Comparison of ENCODE assay signal across 9 cellular contexts in genomic region chr1:89547563-89548485, GRCh38. TPM values are rescaled to one million over a fixed set of nuclear protein-coding genes. Genes with fewer than 3 reads are reported as not detected.
DNase-seq lines count a peak whose midpoint lies in the region; TF ChIP-seq lines count a peak whose summit lies in the region.
"Had no signal": no experiment of that assay in that cellular context is flagged by ENCODE, and none has a peak within 500 bp of the region (broad histone marks: within the 10 kb centered on the region; RNA-seq: fewer than 3 reads in every experiment).

No MANE protein-coding gene starts in this region.

- DNase-seq in MCF 10A (ENCODE audit: unreplicated experiment) (peak; percentile 88), breast epithelium (ENCODE audit: low spot score in 2 of 2) (no peak), fibroblast of peridontal ligament (ENCODE audit: extremely low read depth) (peak; percentile 66), NCI-H2227 (lab: John Stamatoyannopoulos, UW; ENCODE audit: unreplicated experiment) (no peak), testis (no peak), HFFc6 (no peak)
- DNase-seq: naive thymus-derived CD4-positive, alpha-beta T cell had no signal

- H3K36me3 Mint-ChIP-seq in MCF 10A (ENCODE audit: insufficient read depth, unreplicated experiment), result peaks cover 5% of the 10 kb centered on the region
- H3K36me3 Mint-ChIP-seq in HFFc6 (ENCODE audit: low read depth), result no peaks in the 10 kb centered on the region

- TF ChIP-seq CTCF in MCF 10A (IDR thresholded peaks at IDR 0.05; ENCODE audit: unreplicated experiment) (no peak), breast epithelium (IDR thresholded peaks at IDR 0.05) (no peak), OCI-LY3 (IDR thresholded peaks at IDR 0.05; ENCODE audit: low read depth, low read length) (no peak), testis (IDR thresholded peaks at IDR 0.05) (no peak), HFFc6 (IDR thresholded peaks at IDR 0.05) (no peak)

- no peaks in the 10 kb centered on the region for H3K27me3 ChIP-seq in breast epithelium
- H3K27me3 ChIP-seq in OCI-LY3 (ENCODE audit: low read depth, low read length), result no peaks in the 10 kb centered on the region
- no peaks in the 10 kb centered on the region for H3K27me3 ChIP-seq in testis

- CTCF ChIA-PET in MCF 10A (lab: Yijun Ruan, JAX), result no interaction called here

- H2AFZ ChIP-seq in OCI-LY3 (ENCODE audit: low read depth, low read length), result no peak overlapping the region

- H3K4me2 ChIP-seq in OCI-LY3 (ENCODE audit: low read length), result peak overlapping the region; percentile 46

- H3K9ac ChIP-seq in OCI-LY3 (ENCODE audit: low read length), result peak overlapping the region; percentile 37

- peaks cover 0 to 7% of the 10 kb centered on the region in 2 donors for H3K4me1 ChIP-seq in breast epithelium
- H3K4me1 ChIP-seq in OCI-LY3 (ENCODE audit: low read length), result peaks cover 40% of the 10 kb centered on the region
- peaks cover 8% of the 10 kb centered on the region for H3K4me1 ChIP-seq in testis

- WGBS in testis, 2 donors, result 60 to 62% methylated on average over 3 of the region's 3 CpGs

- H4K20me1 ChIP-seq in OCI-LY3 (ENCODE audit: insufficient read depth, low read length), result no peaks in the 10 kb centered on the region

- H3K4me1 Mint-ChIP-seq in MCF 10A (ENCODE audit: insufficient read depth, unreplicated experiment) (peaks cover 40% of the 10 kb centered on the region), HFFc6 (ENCODE audit: low read depth) (no peaks in the 10 kb centered on the region)

- no peaks in the 10 kb centered on the region for H3K27me3 Mint-ChIP-seq in MCF 10A (ENCODE audit: insufficient read depth, unreplicated experiment)
- peaks cover 6% of the 10 kb centered on the region; the same call in 1 of the 2 replicates for H3K27me3 Mint-ChIP-seq in HFFc6 (ENCODE audit: insufficient read depth)
- H3K27me3 Mint-ChIP-seq: naive thymus-derived CD4-positive, alpha-beta T cell had no signal

- H3K79me2 ChIP-seq in OCI-LY3 (ENCODE audit: low read length), result peaks cover 18% of the 10 kb centered on the region

- H3K9me3 ChIP-seq in breast epithelium (no peaks in the 10 kb centered on the region), OCI-LY3 (ENCODE audit: insufficient read depth, low read length) (no peaks in the 10 kb centered on the region), testis (no peaks in the 10 kb centered on the region)

- H3K4me3 Mint-ChIP-seq in MCF 10A (ENCODE audit: unreplicated experiment) (no peak overlapping the region), HFFc6 (no peak overlapping the region)
- H3K4me3 Mint-ChIP-seq: naive thymus-derived CD4-positive, alpha-beta T cell had no signal

- intact Hi-C loops in MCF 10A (cut with micrococcal nuclease) (loop anchor here (2.0 kb wide), 1 partner anchor 23 kb away; the partner anchor contains the start of gene LRRC8B), breast epithelium (cut with DNase I; ENCODE audit: low total_unique reads) (no loop called here), testis (cut with DNase I; ENCODE audit: low total_unique reads) (no loop called here)

- TF ChIP-seq POLR2A in breast epithelium (IDR thresholded peaks at IDR 0.05) (no peak), testis (IDR thresholded peaks at IDR 0.05) (no peak)

- H3K9me3 Mint-ChIP-seq in MCF 10A (ENCODE audit: unreplicated experiment) (no peaks in the 10 kb centered on the region), HFFc6 (no peaks in the 10 kb centered on the region)
- H3K9me3 Mint-ChIP-seq: naive thymus-derived CD4-positive, alpha-beta T cell had no signal

- POLR2A ChIA-PET in MCF 10A (lab: Yijun Ruan, JAX), result interaction anchor here (0.7 to 2.2 kb wide), 6 partner anchors 10 to 274 kb away, joined by 3 to 17 read pairs (median 4); partner anchors contain the start of gene LRRC8C

- H3K36me3 ChIP-seq in breast epithelium (no peaks in the 10 kb centered on the region), OCI-LY3 (replicated peaks; ENCODE audit: low read depth, low read length) (no peaks in the 10 kb centered on the region), testis (ENCODE audit: low read depth, missing control alignments) (no peaks in the 10 kb centered on the region)

- H3K27ac ChIP-seq in breast epithelium, result no peak overlapping the region
- H3K27ac ChIP-seq in OCI-LY3 (ENCODE audit: low read length), result peak overlapping the region; percentile 43
- peak overlapping the region; percentile 40 for H3K27ac ChIP-seq in temporal lobe (ENCODE audit: low read depth, low read length)
- H3K27ac ChIP-seq in testis, result no peak overlapping the region

- BruUV-seq in MCF 10A (replicated peaks; lab: Mats Ljungman, UMichigan), result no TSS peak

- peak overlapping the region; percentile 19 for H3K27ac Mint-ChIP-seq in MCF 10A (ENCODE audit: low read depth, unreplicated experiment)
- no peak overlapping the region for H3K27ac Mint-ChIP-seq in HFFc6

- H3K4me3 ChIP-seq in breast epithelium, result no peak overlapping the region
- peak overlapping the region; percentile 27; the same call in 1 of the 2 replicates for H3K4me3 ChIP-seq in OCI-LY3 (ENCODE audit: low read length)
- no peak overlapping the region for H3K4me3 ChIP-seq in testis

RNA-seq across cellular contexts. Expression of gene LRRC8B, which starts 23.2 kb away (rescaled TPM):
- total RNA-seq in MCF 10A (2022) (7.0 and 9.7 TPM in 2 replicates), breast epithelium (10 to 100 TPM; 11.5 to 25.3 (median 12.3) TPM), temporal lobe (35.4 TPM), testis (10 to 100 TPM; 20.5 to 42.1 TPM)
- polyA plus RNA-seq in testis (ENCODE audit: insufficient read depth, low read depth, low replicate concordance), result 29.7 TPM
- under 1 TPM; 0.07 to 0.57 (median 0.15) TPM for total RNA-seq in HFFc6 (2021; fragmentation: NEBNext Ultra II Directional; extraction: Animal tissue kit (Norgen Biotek cat#: 25700))

Comparison
In these comparisons a context has a peak if more than half of its experiments do, and no peak if none do; other contexts are left out.
1. DNase-seq: peak in MCF 10A (single experiment) and fibroblast of peridontal ligament (single experiment); none in breast epithelium (0 of 2), NCI-H2227 (single experiment), testis (single experiment) and HFFc6 (single experiment).
2. H3K27ac ChIP-seq: peak in OCI-LY3 (single experiment) and temporal lobe (single experiment); none in breast epithelium (0 of 2) and testis (0 of 2).